ENCODE assay signal across 8 cellular contexts in the genomic region with DNA sequence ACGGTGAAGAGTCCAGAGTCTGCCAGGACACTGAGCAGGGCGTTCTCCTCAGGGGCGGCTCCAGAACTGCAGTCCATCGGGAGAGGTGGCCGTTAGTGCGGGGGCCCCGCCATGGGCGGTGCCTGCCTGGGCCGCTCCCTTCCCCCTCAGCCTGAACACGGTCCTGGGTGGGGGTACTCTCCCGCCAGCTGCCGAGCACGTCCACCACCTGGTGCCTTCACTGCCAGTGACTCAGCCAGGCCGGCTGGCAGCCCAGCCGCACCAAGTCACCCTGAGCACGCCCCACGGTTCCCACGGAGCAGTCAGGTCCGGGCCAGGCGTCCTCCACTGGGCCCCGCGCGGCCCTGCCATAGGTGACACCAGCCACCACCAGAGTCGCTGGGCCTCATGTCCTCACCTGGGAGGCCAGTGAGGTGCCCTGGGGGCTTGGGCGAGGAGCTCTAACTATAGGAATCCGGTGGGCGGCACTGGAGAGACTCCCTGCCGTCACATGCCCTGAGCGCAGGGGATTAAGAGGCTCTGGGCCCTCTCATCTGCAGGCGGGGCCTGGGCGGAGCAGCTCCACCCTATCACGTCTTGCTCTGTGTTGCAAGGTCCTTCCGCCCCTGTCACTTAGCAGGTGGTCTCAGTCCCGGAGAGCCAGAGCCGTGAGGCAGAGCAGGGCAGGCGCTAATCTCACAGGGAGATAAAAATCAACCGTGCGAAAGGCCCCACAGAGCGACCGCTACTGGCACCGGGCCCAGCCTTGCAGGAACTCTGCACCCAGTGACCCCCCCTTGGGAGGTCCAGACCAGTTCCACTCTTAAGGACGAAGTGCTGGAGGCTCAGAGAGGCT. TPM values are rescaled to one million over a fixed set of nuclear protein-coding genes. Genes with fewer than 3 reads are reported as not detected.
DNase-seq lines count a peak whose midpoint lies in the region; ATAC-seq and TF ChIP-seq lines count a peak whose summit lies in the region.

No MANE protein-coding gene starts in this region.

- no peaks in the 10 kb centered on the region for H3K27me3 ChIP-seq in lung (ENCODE audit: control insufficient read depth, insufficient read depth)

- no peak overlapping the region for H3K4me3 ChIP-seq in lung
- H3K4me3 ChIP-seq in urinary bladder (ENCODE audit: low read depth, low read length) = no peak overlapping the region

- peaks cover 7 to 61% of the 10 kb centered on the region in 2 donors for H3K4me1 ChIP-seq in lung (ENCODE audit: control insufficient read depth in 2 of 2, insufficient read depth in 2 of 2, low read length in 2 of 2)
- peaks cover 8% of the 10 kb centered on the region for H3K4me1 ChIP-seq in urinary bladder (ENCODE audit: insufficient read depth)

- DNase-seq in SIG-M5 treated with dmso at 0.1 percent for 504 hours (lab: John Stamatoyannopoulos, UW; ENCODE audit: unreplicated experiment) = peak; percentile 72
- DNase-seq in SIG-M5 (lab: John Stamatoyannopoulos, UW) = no peak
- DNase-seq in NCI-H526 (lab: John Stamatoyannopoulos, UW) = peak; percentile 9 to 69
- DNase-seq in brain pericyte (ENCODE audit: low read depth, low spot score) = peak; percentile 71
- peak; percentile 73 for DNase-seq in lung (ENCODE audit: low spot score)
- DNase-seq in DMS53 treated with DMSO at 0.1 percent for 48 hours (lab: John Stamatoyannopoulos, UW; ENCODE audit: unreplicated experiment) = no peak

- no peaks in the 10 kb centered on the region for H3K9me3 ChIP-seq in lung (ENCODE audit: control insufficient read depth in 2 of 2, insufficient read depth in 1 of 2, low read length in 1 of 2)

- ATAC-seq in lung (ENCODE audit: insufficient read depth, low FRiP score) (peak; percentile 50), GM18519 (IDR thresholded peaks at IDR 0.05; ENCODE audit: low FRiP score, unreplicated experiment) (no peak)

- 21 to 24% methylated on average over 40 to 42 of the region's 42 CpGs for WGBS in lung, 2 donors
- 13% methylated on average over 42 of the region's 42 CpGs for WGBS in urinary bladder

- no peak for TF ChIP-seq CTCF in lung (IDR thresholded peaks at IDR 0.05; ENCODE audit: control extremely low read depth, extremely low read depth)

- H3K27ac ChIP-seq in lung (ENCODE audit: low read depth in 1 of 2, low read length in 1 of 2) (peak overlapping the region in 1 of 2 donors; percentile 83), urinary bladder (ENCODE audit: low read depth) (peak overlapping the region; percentile 49)

- H3K36me3 ChIP-seq in lung (ENCODE audit: control insufficient read depth in 2 of 2, insufficient read depth in 2 of 2, low read length in 2 of 2) (peaks cover 0 to 2% of the 10 kb centered on the region in 2 donors), urinary bladder (ENCODE audit: insufficient read depth) (no peaks in the 10 kb centered on the region)

RNA-seq across cellular contexts. Expression of a gene that starts 14.3 kb away (rescaled TPM):
- total RNA-seq in lung (100 to 1,000 TPM; 113 to 200 TPM), urinary bladder (62.0 TPM)
- polyA plus RNA-seq in lung (100 to 1,000 TPM; 180 to 207 TPM), urinary bladder (205 TPM)

RNA-seq across cellular contexts. Expression of a gene that starts 32.9 kb away (rescaled TPM):
- 1 to 10 TPM; 3.0 to 5.8 TPM for total RNA-seq in lung
- 1 to 10 TPM; 2.0 to 3.6 TPM for polyA plus RNA-seq in lung
- 4.0 TPM for total RNA-seq in urinary bladder
- polyA plus RNA-seq in urinary bladder = 1.5 TPM

RNA-seq across cellular contexts. Expression of a gene that starts 41.1 kb away (rescaled TPM):
- 100 to 1,000 TPM in 1 of 2 donors, 10 to 100 TPM in 1; 44.2 to 196 TPM for total RNA-seq in lung
- polyA plus RNA-seq in lung = 100 to 1,000 TPM; 157 to 260 TPM
- total RNA-seq in urinary bladder = 28.8 TPM
- 167 TPM for polyA plus RNA-seq in urinary bladder

Comparison
In these comparisons a context has a peak if more than half of its experiments do, and no peak if none do; other contexts are left out.
1. DNase-seq: peak in SIG-M5 treated with dmso at 0.1 percent for 504 hours (single experiment), NCI-H526 (2 of 2), brain pericyte (single experiment) and lung (single experiment); none in SIG-M5 (single experiment) and DMS53 treated with DMSO at 0.1 percent for 48 hours (single experiment).